In the genomic region with DNA sequence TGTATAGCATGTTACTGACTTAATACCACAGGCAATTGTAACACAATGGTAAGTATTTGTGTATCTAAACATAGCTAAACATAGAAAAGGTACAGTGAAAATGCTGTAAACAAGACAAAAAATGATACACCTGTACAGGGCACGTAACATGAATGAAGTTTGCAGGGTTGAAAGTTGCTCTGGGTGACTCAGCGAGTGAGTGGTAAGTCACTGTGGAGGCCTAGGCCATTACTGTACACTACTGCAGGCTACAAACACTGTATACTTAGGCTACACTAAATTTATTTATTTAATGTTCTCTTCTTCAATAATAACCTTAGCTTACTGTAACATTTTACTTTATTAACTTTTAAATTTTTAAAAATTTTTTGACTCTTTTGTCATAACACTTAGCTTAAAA, we compare ENCODE assay signal across 15 cellular contexts.
DNase-seq lines count a peak whose midpoint lies in the region; ATAC-seq, FAIRE-seq and TF ChIP-seq lines count a peak whose summit lies in the region.
"Had no signal": no experiment of that assay in that cellular context is flagged by ENCODE, and none has a peak within 500 bp of the region (broad histone marks: within the 10 kb centered on the region; RNA-seq: fewer than 3 reads in every experiment).

No MANE protein-coding gene starts in this region.

- H3K4me2 ChIP-seq in PC-3 (ENCODE audit: low read length) = no peak overlapping the region
- H3K4me2 ChIP-seq: BLaER1 treated with 17β-estradiol and CSF1 and Interleukin-3, amounts not matched to agents 10 nM and 100 nM had no signal

- H2AFZ ChIP-seq in PC-3 (ENCODE audit: low read length) = no peak overlapping the region

- peak; percentile 64 for ATAC-seq in PC-3
- ATAC-seq in activated naive CD8-positive, alpha-beta T cell treated with anti-CD3 and anti-CD28 coated beads, Interleukin-2, amount 50 U/mL, for 24 hours = no peak
- ATAC-seq: CD8-positive, alpha-beta T cell; GM12878 had no signal

- H3K9me2 ChIP-seq in PC-3 (replicated peaks; ENCODE audit: low read length) = no peaks in the 10 kb centered on the region

- H3K4me3 ChIP-seq in PC-3 (ENCODE audit: low read length) (no peak overlapping the region), bronchial epithelial cell (ENCODE audit: low read depth, low read length) (no peak overlapping the region)
- H3K4me3 ChIP-seq: BLaER1 treated with 17β-estradiol and CSF1 and Interleukin-3, amounts not matched to agents 10 nM and 100 nM; GM12878; HAP-1 had no signal

- TF ChIP-seq CTCF in PC-3 (conservative IDR thresholded peaks at IDR 0.05; ENCODE audit: low read depth, low read length) (no peak), bronchial epithelial cell (IDR thresholded peaks at IDR 0.05; ENCODE audit: insufficient read depth, low read length, severe bottlenecking) (no peak)

- peak; percentile 1 for DNase-seq in ELR (ENCODE audit: low read depth)
- peak; percentile 22 for DNase-seq in PC-3
- DNase-seq in bronchial epithelial cell (ENCODE audit: low read depth) = peak; percentile 70
- DNase-seq in frontal cortex (ENCODE audit: low spot score in 2 of 2) = no peak
- no peak for DNase-seq in stimulated activated CD4-positive, alpha-beta T cell treated with anti-CD3 and anti-CD28 coated beads, Interleukin-4, amount 100 ng/mL, for 1 hour
- DNase-seq in activated naive CD8-positive, alpha-beta T cell treated with anti-CD3 and anti-CD28 coated beads, Interleukin-2, amount 50 U/mL, for 24 hours = no peak
- DNase-seq in activated CD8-positive, alpha-beta memory T cell treated with anti-CD3 and anti-CD28 coated beads, Interleukin-2, amount 50 U/mL, for 48 hours = no peak
- DNase-seq: Calu3; CD8-positive, alpha-beta T cell had no signal

- H3K79me2 ChIP-seq in PC-3 (ENCODE audit: low read length) = no peaks in the 10 kb centered on the region

- no peak overlapping the region for H3K27ac Mint-ChIP-seq in activated naive CD8-positive, alpha-beta T cell treated with anti-CD3 and anti-CD28 coated beads, Interleukin-2, amount 50 U/mL, for 24 hours
- H3K27ac Mint-ChIP-seq: B cell; CD8-positive, alpha-beta T cell had no signal

- no peak overlapping the region for H3K9ac ChIP-seq in PC-3 (ENCODE audit: low read length)
- H3K9ac ChIP-seq: BLaER1 treated with 17β-estradiol and CSF1 and Interleukin-3, amounts not matched to agents 10 nM and 100 nM had no signal

- H3F3A ChIP-seq in PC-3 (ENCODE audit: low read length, unreplicated experiment) = no peaks in the 10 kb centered on the region

- no peaks in the 10 kb centered on the region for H3K36me3 Mint-ChIP-seq in activated naive CD8-positive, alpha-beta T cell treated with anti-CD3 and anti-CD28 coated beads, Interleukin-2, amount 50 U/mL, for 24 hours (ENCODE audit: low read depth)
- H3K36me3 Mint-ChIP-seq: CD8-positive, alpha-beta T cell had no signal

- H3K4me1 ChIP-seq in PC-3 (ENCODE audit: insufficient read depth, low read length) = peaks cover 7% of the 10 kb centered on the region; the same call in 1 of the 2 replicates
- H3K4me1 ChIP-seq: BLaER1 treated with 17β-estradiol and CSF1 and Interleukin-3, amounts not matched to agents 10 nM and 100 nM; HAP-1 had no signal

- FAIRE-seq in bronchial epithelial cell (lab: Jason Lieb, UNC) (no peak), frontal cortex (lab: Jason Lieb, UNC) (peak; percentile 89)
- FAIRE-seq: GM12878, GM19239, H1 had no signal

- intact Hi-C loops in PC-3 (cut with micrococcal nuclease) = no loop called here

- H3K27me3 ChIP-seq in PC-3 (ENCODE audit: low read length) = no peaks in the 10 kb centered on the region
- no peaks in the 10 kb centered on the region for H3K27me3 ChIP-seq in bronchial epithelial cell (ENCODE audit: control insufficient read depth, insufficient read depth, low read length)
- H3K27me3 ChIP-seq: BLaER1 treated with 17β-estradiol and CSF1 and Interleukin-3, amounts not matched to agents 10 nM and 100 nM had no signal

- CTCF ChIA-PET in PC-3 (lab: Charles Lee) = no interaction called here

- H3K27ac ChIP-seq in PC-3 (ENCODE audit: low read length) = no peak overlapping the region
- H3K27ac ChIP-seq: BLaER1 treated with 17β-estradiol and CSF1 and Interleukin-3, amounts not matched to agents 10 nM and 100 nM had no signal

- no TSS peak for BruUV-seq in PC-3 (replicated peaks; lab: Mats Ljungman, UMichigan)

- H3K9me3 Mint-ChIP-seq in activated naive CD8-positive, alpha-beta T cell treated with anti-CD3 and anti-CD28 coated beads, Interleukin-2, amount 50 U/mL, for 24 hours = peaks cover 9% of the 10 kb centered on the region

- no peak overlapping the region for H3K4me3 Mint-ChIP-seq in activated naive CD8-positive, alpha-beta T cell treated with anti-CD3 and anti-CD28 coated beads, Interleukin-2, amount 50 U/mL, for 24 hours
- H3K4me3 Mint-ChIP-seq: B cell; CD8-positive, alpha-beta T cell had no signal

- no peaks in the 10 kb centered on the region for H3K36me3 ChIP-seq in PC-3 (ENCODE audit: low read depth, low read length)
- no peaks in the 10 kb centered on the region for H3K36me3 ChIP-seq in bronchial epithelial cell (ENCODE audit: control insufficient read depth, insufficient read depth, low read length)
- H3K36me3 ChIP-seq: BLaER1 treated with 17β-estradiol and CSF1 and Interleukin-3, amounts not matched to agents 10 nM and 100 nM; HAP-1 had no signal

- POLR2A ChIA-PET in PC-3 (lab: Charles Lee; ENCODE audit: unreplicated experiment) = no interaction called here

- no peaks in the 10 kb centered on the region for H4K20me1 ChIP-seq in PC-3 (ENCODE audit: low read length)
- H4K20me1 ChIP-seq: BLaER1 treated with 17β-estradiol and CSF1 and Interleukin-3, amounts not matched to agents 10 nM and 100 nM had no signal

- no peaks in the 10 kb centered on the region for H3K9me3 ChIP-seq in PC-3 (ENCODE audit: low read length)
- H3K9me3 ChIP-seq: HAP-1 had no signal

- no peaks in the 10 kb centered on the region for H3K4me1 Mint-ChIP-seq in activated naive CD8-positive, alpha-beta T cell treated with anti-CD3 and anti-CD28 coated beads, Interleukin-2, amount 50 U/mL, for 24 hours
- H3K4me1 Mint-ChIP-seq: B cell had no signal

- H3K27me3 Mint-ChIP-seq in activated naive CD8-positive, alpha-beta T cell treated with anti-CD3 and anti-CD28 coated beads, Interleukin-2, amount 50 U/mL, for 24 hours = no peaks in the 10 kb centered on the region
- H3K27me3 Mint-ChIP-seq: B cell had no signal

Comparison
In these comparisons a context has a peak if more than half of its experiments do, and no peak if none do; other contexts are left out.
1. DNase-seq: peak in ELR (single experiment), PC-3 (single experiment) and bronchial epithelial cell (single experiment); none in frontal cortex (0 of 2), stimulated activated CD4-positive, alpha-beta T cell treated with anti-CD3 and anti-CD28 coated beads, Interleukin-4, amount 100 ng/mL, for 1 hour (single experiment), activated naive CD8-positive, alpha-beta T cell treated with anti-CD3 and anti-CD28 coated beads, Interleukin-2, amount 50 U/mL, for 24 hours (single experiment) and activated CD8-positive, alpha-beta memory T cell treated with anti-CD3 and anti-CD28 coated beads, Interleukin-2, amount 50 U/mL, for 48 hours (single experiment).